Comparison of ENCODE assay signal across 30 cellular contexts in genomic region chr2:168780671-168781071, GRCh38. TPM values are rescaled to one million over a fixed set of nuclear protein-coding genes. Genes with fewer than 3 reads are reported as not detected.
DNase-seq lines count a peak whose midpoint lies in the region; ATAC-seq, FAIRE-seq and TF ChIP-seq lines count a peak whose summit lies in the region.
"Had no signal": no experiment of that assay in that cellular context is flagged by ENCODE, and none has a peak within 500 bp of the region (broad histone marks: within the 10 kb centered on the region; RNA-seq: fewer than 3 reads in every experiment).

No MANE protein-coding gene starts in this region.

- DNase-seq in GM23338 (ENCODE audit: low spot score), result no peak
- DNase-seq in bronchial epithelial cell (ENCODE audit: low read depth), result peak; percentile 55
- no peak for DNase-seq in mesenchymal stem cell
- no peak for DNase-seq in occipital lobe (lab: John Stamatoyannopoulos, UW)
- no peak for DNase-seq in central memory CD4-positive, alpha-beta T cell
- no peak for DNase-seq in mesendoderm
- DNase-seq: activated CD4-positive, alpha-beta memory T cell treated with anti-CD3 and anti-CD28 coated beads, Interleukin-2, amount 10 ng/mL, durations not matched to agents 7 days and 5 days; activated CD8-positive, alpha-beta memory T cell treated with anti-CD3 and anti-CD28 coated beads, Interleukin-2, amount 50 U/mL, for 48 hours; HCEC 1CT; naive B cell; NCI-H146; NCI-H510A; nucleus accumbens; retina; stimulated activated CD4-positive, alpha-beta T cell treated with anti-CD3 and anti-CD28 coated beads, Interleukin-2, amount 100 ng/mL, for 24 hours had no signal

- H3K18ac ChIP-seq in mesenchymal stem cell (ENCODE audit: low read depth in 1 of 2, low read length in 2 of 2), result no peak overlapping the region
- no peak overlapping the region for H3K18ac ChIP-seq in mesendoderm (ENCODE audit: low read length)

- H3K4me3 ChIP-seq in GM23338, result no peak overlapping the region
- H3K4me3 ChIP-seq in bronchial epithelial cell (ENCODE audit: low read depth, low read length), result no peak overlapping the region
- no peak overlapping the region for H3K4me3 ChIP-seq in gastroesophageal sphincter
- no peak overlapping the region for H3K4me3 ChIP-seq in mesenchymal stem cell (ENCODE audit: insufficient read depth in 1 of 2, low read depth in 1 of 2, low read length in 2 of 2)
- no peak overlapping the region for H3K4me3 ChIP-seq in mesendoderm (ENCODE audit: low read length)
- H3K4me3 ChIP-seq: cardiac muscle cell, SK-N-MC, smooth muscle cell, tibial nerve had no signal

- H4K91ac ChIP-seq in mesenchymal stem cell (ENCODE audit: low read length), result no peak overlapping the region

- H3K36me3 Mint-ChIP-seq in GM23338 (ENCODE audit: low read depth), result peaks cover 14% of the 10 kb centered on the region; the same call in 2 of the 3 replicates
- H3K36me3 Mint-ChIP-seq: activated naive CD4-positive, alpha-beta T cell treated with anti-CD3 and anti-CD28 coated beads, Interleukin-2, amount 50 U/mL, for 24 hours had no signal

- H3K23ac ChIP-seq in mesenchymal stem cell (ENCODE audit: low read length in 2 of 2) (no peak overlapping the region), mesendoderm (ENCODE audit: low read length) (no peak overlapping the region)

- peaks cover 0 to 5% (median 0%) of the 10 kb centered on the region in 3 donors for H3K9me3 ChIP-seq in gastroesophageal sphincter
- H3K9me3 ChIP-seq in mesenchymal stem cell (ENCODE audit: control insufficient read depth, low read length), result no peaks in the 10 kb centered on the region

- no peaks in the 10 kb centered on the region for H4K20me1 ChIP-seq in GM23338 (replicated peaks; ENCODE audit: insufficient read depth)

- H2BK15ac ChIP-seq in mesenchymal stem cell (ENCODE audit: low read depth, poor library complexity, severe bottlenecking) (no peak overlapping the region), mesendoderm (replicated peaks; ENCODE audit: low read depth) (no peak overlapping the region)

- H3K36me3 ChIP-seq in GM23338 (ENCODE audit: insufficient read depth) (no peaks in the 10 kb centered on the region), bronchial epithelial cell (ENCODE audit: control insufficient read depth, insufficient read depth, low read length) (no peaks in the 10 kb centered on the region), gastroesophageal sphincter (no peaks in the 10 kb centered on the region), mesenchymal stem cell (ENCODE audit: control insufficient read depth in 1 of 2, insufficient read depth in 2 of 2, low read depth in 1 of 2, low read length in 2 of 2) (no peaks in the 10 kb centered on the region), mesendoderm (ENCODE audit: control insufficient read depth, insufficient read depth, low read length) (no peaks in the 10 kb centered on the region)
- H3K36me3 ChIP-seq: cardiac muscle cell, tibial nerve had no signal

- H2AK5ac ChIP-seq in mesenchymal stem cell (ENCODE audit: low read length, severe bottlenecking), result no peak overlapping the region
- no peak overlapping the region for H2AK5ac ChIP-seq in mesendoderm (ENCODE audit: low read length)

- no peak overlapping the region for H2BK12ac ChIP-seq in mesenchymal stem cell (ENCODE audit: low read length in 2 of 2)

- H3K27me3 ChIP-seq in GM23338 (ENCODE audit: insufficient read depth) (no peaks in the 10 kb centered on the region), bronchial epithelial cell (ENCODE audit: control insufficient read depth, insufficient read depth, low read length) (no peaks in the 10 kb centered on the region), gastroesophageal sphincter (no peaks in the 10 kb centered on the region), mesenchymal stem cell (ENCODE audit: control insufficient read depth in 1 of 2, insufficient read depth in 1 of 2, low read length in 2 of 2) (no peaks in the 10 kb centered on the region), mesendoderm (ENCODE audit: insufficient read depth, low read length, poor library complexity) (no peaks in the 10 kb centered on the region)
- H3K27me3 ChIP-seq: cardiac muscle cell, tibial nerve had no signal

- H3K79me2 ChIP-seq in GM23338 (replicated peaks; ENCODE audit: insufficient read depth), result no peaks in the 10 kb centered on the region
- no peaks in the 10 kb centered on the region for H3K79me2 ChIP-seq in mesendoderm (ENCODE audit: control insufficient read depth, insufficient read depth, low read length)

- H3K56ac ChIP-seq in mesendoderm (ENCODE audit: low read length), result no peak overlapping the region

- H3K79me1 ChIP-seq in mesenchymal stem cell (replicated peaks; ENCODE audit: low read length, poor library complexity, severe bottlenecking), result no peaks in the 10 kb centered on the region
- H3K79me1 ChIP-seq in mesendoderm (ENCODE audit: low read length), result no peaks in the 10 kb centered on the region

- H3K27ac Mint-ChIP-seq in GM23338, result no peak overlapping the region
- H3K27ac Mint-ChIP-seq: activated CD4-positive, alpha-beta memory T cell treated with anti-CD3 and anti-CD28 coated beads, Interleukin-2, amount 10 ng/mL, durations not matched to agents 7 days and 5 days; activated naive CD4-positive, alpha-beta T cell treated with anti-CD3 and anti-CD28 coated beads, Interleukin-2, amount 50 U/mL, for 24 hours; activated T-helper 2 cell treated with anti-CD3 and anti-CD28 coated beads, Interferon-gamma antibody, Interleukin-2, Interleukin-4, amounts not matched to agents 10 μg/mL and 5 μg/mL and 100 μg/mL, durations not matched to agents 14 hours and 24 hours and 36 hours; dendritic cell treated with granulocyte-macrophage colony-stimulating factor and Interleukin-4, amounts not matched to agents 40 ng/mL and 50 ng/mL, for 4 days; naive B cell had no signal

- FAIRE-seq in bronchial epithelial cell (lab: Jason Lieb, UNC), result no peak
- FAIRE-seq: endometrium had no signal

- WGBS in gastroesophageal sphincter (ENCODE audit: low coverage in 1 of 2), 2 donors, result 50 to 57% methylated on average over 1 of the region's 1 CpG
- WGBS in mesenchymal stem cell, result 86% methylated on average over 1 of the region's 1 CpG
- no CpG with 5 or more reads among the region's 1 CpG for WGBS in mesendoderm (ENCODE audit: extremely low coverage, insufficient coverage, low lambda C conversion rate)

- H2AFZ ChIP-seq in GM23338 (no peak overlapping the region), mesenchymal stem cell (ENCODE audit: low read depth, low read length) (no peak overlapping the region)

- H3K9ac ChIP-seq in mesenchymal stem cell (ENCODE audit: low read length), result no peak overlapping the region
- H3K9ac ChIP-seq in mesendoderm (ENCODE audit: low read length), result no peak overlapping the region
- H3K9ac ChIP-seq: KMS-11 had no signal

- no peak overlapping the region for H4K5ac ChIP-seq in mesendoderm (ENCODE audit: low read length)

- TF ChIP-seq POLR2A in gastroesophageal sphincter (IDR thresholded peaks at IDR 0.05), result no peak

- no peak overlapping the region for H3K4ac ChIP-seq in mesenchymal stem cell (ENCODE audit: low read depth in 1 of 2, low read length in 2 of 2)
- no peak overlapping the region for H3K4ac ChIP-seq in mesendoderm (ENCODE audit: low read depth, low read length)

- H3F3A ChIP-seq in GM23338 (replicated peaks; ENCODE audit: low read depth), result no peaks in the 10 kb centered on the region

- H3K27ac ChIP-seq in GM23338 (ENCODE audit: low read depth), result no peak overlapping the region
- H3K27ac ChIP-seq in gastroesophageal sphincter, result peak overlapping the region in 1 of 4 donors; percentile 43
- H3K27ac ChIP-seq in mesenchymal stem cell (ENCODE audit: low read length, poor library complexity, severe bottlenecking), result peak overlapping the region; percentile 6
- no peak overlapping the region for H3K27ac ChIP-seq in mesendoderm (ENCODE audit: low read depth, low read length)
- H3K27ac ChIP-seq: cardiac muscle cell, KMS-11, SK-N-MC, tibial nerve had no signal

- H2BK120ac ChIP-seq in mesenchymal stem cell (ENCODE audit: low read depth, low read length) (no peak overlapping the region), mesendoderm (ENCODE audit: low read depth, low read length) (no peak overlapping the region)

- H3K4me3 Mint-ChIP-seq in GM23338, result no peak overlapping the region
- H3K4me3 Mint-ChIP-seq: activated CD4-positive, alpha-beta memory T cell treated with anti-CD3 and anti-CD28 coated beads, Interleukin-2, amount 10 ng/mL, durations not matched to agents 7 days and 5 days; activated naive CD4-positive, alpha-beta T cell treated with anti-CD3 and anti-CD28 coated beads, Interleukin-2, amount 50 U/mL, for 24 hours; dendritic cell treated with granulocyte-macrophage colony-stimulating factor and Interleukin-4, amounts not matched to agents 40 ng/mL and 50 ng/mL, for 4 days; naive B cell had no signal

- H3K9me2 ChIP-seq in GM23338 (ENCODE audit: insufficient read depth), result peaks cover 8% of the 10 kb centered on the region; the same call in 1 of the 2 replicates

- H3K4me1 ChIP-seq in GM23338 (ENCODE audit: insufficient read depth), result peaks cover 43% of the 10 kb centered on the region
- no peaks in the 10 kb centered on the region for H3K4me1 ChIP-seq in gastroesophageal sphincter
- H3K4me1 ChIP-seq in mesenchymal stem cell (ENCODE audit: control insufficient read depth, insufficient read depth, low read depth, low read length), result no peaks in the 10 kb centered on the region
- no peaks in the 10 kb centered on the region for H3K4me1 ChIP-seq in mesendoderm (ENCODE audit: control insufficient read depth, low read depth, low read length)
- H3K4me1 ChIP-seq: tibial nerve had no signal

- H3K4me2 ChIP-seq in GM23338 (peak overlapping the region; percentile 64), mesenchymal stem cell (ENCODE audit: low read length, poor library complexity, severe bottlenecking) (no peak overlapping the region), mesendoderm (ENCODE audit: low read length) (no peak overlapping the region)
- H3K4me2 ChIP-seq: KMS-11, smooth muscle cell had no signal

- H4K8ac ChIP-seq in mesenchymal stem cell (ENCODE audit: low read length) (no peak overlapping the region), mesendoderm (ENCODE audit: low read depth, low read length) (no peak overlapping the region)

- H3K27me3 Mint-ChIP-seq in GM23338 (ENCODE audit: insufficient read depth, low read depth, poor library complexity), result peaks cover 2% of the 10 kb centered on the region
- H3K27me3 Mint-ChIP-seq: activated CD4-positive, alpha-beta memory T cell treated with anti-CD3 and anti-CD28 coated beads, Interleukin-2, amount 10 ng/mL, durations not matched to agents 7 days and 5 days; activated naive CD4-positive, alpha-beta T cell treated with anti-CD3 and anti-CD28 coated beads, Interleukin-2, amount 50 U/mL, for 24 hours; dendritic cell treated with granulocyte-macrophage colony-stimulating factor and Interleukin-4, amounts not matched to agents 40 ng/mL and 50 ng/mL, for 4 days; naive B cell had no signal

- TF ChIP-seq EP300 in gastroesophageal sphincter (IDR thresholded peaks at IDR 0.05), result no peak

- H3K14ac ChIP-seq in mesenchymal stem cell (ENCODE audit: low read length in 2 of 2), result no peak overlapping the region

- ATAC-seq in GM23338 (no peak), gastroesophageal sphincter (peak; percentile 51), GM18868 (IDR thresholded peaks at IDR 0.05; ENCODE audit: unreplicated experiment) (no peak)
- ATAC-seq: activated CD4-positive, CD25-positive, alpha-beta regulatory T cell treated with anti-CD3 and anti-CD28 coated beads, Interleukin-2, amount 50 U/mL, for 24 hours had no signal

- peaks cover 5% of the 10 kb centered on the region; the same call in 2 of the 3 replicates for H3K9me3 Mint-ChIP-seq in GM23338
- H3K9me3 Mint-ChIP-seq: activated CD4-positive, alpha-beta memory T cell treated with anti-CD3 and anti-CD28 coated beads, Interleukin-2, amount 10 ng/mL, durations not matched to agents 7 days and 5 days; activated naive CD4-positive, alpha-beta T cell treated with anti-CD3 and anti-CD28 coated beads, Interleukin-2, amount 50 U/mL, for 24 hours; activated T-helper 2 cell treated with anti-CD3 and anti-CD28 coated beads, Interferon-gamma antibody, Interleukin-2, Interleukin-4, amounts not matched to agents 10 μg/mL and 5 μg/mL and 100 μg/mL, durations not matched to agents 14 hours and 24 hours and 36 hours had no signal

- TF ChIP-seq CTCF in GM23338 (conservative IDR thresholded peaks at IDR 0.05; ENCODE audit: low read depth in 2 of 2) (no peak), bronchial epithelial cell (IDR thresholded peaks at IDR 0.05; ENCODE audit: insufficient read depth, low read length, severe bottlenecking) (no peak), gastroesophageal sphincter (IDR thresholded peaks at IDR 0.05) (no peak)

- H2BK5ac ChIP-seq in mesenchymal stem cell (ENCODE audit: low read depth, low read length, poor library complexity, severe bottlenecking) (no peak overlapping the region), mesendoderm (ENCODE audit: low read length) (no peak overlapping the region)

- peaks cover 34% of the 10 kb centered on the region for H3K4me1 Mint-ChIP-seq in GM23338
- H3K4me1 Mint-ChIP-seq: activated CD4-positive, alpha-beta memory T cell treated with anti-CD3 and anti-CD28 coated beads, Interleukin-2, amount 10 ng/mL, durations not matched to agents 7 days and 5 days; activated naive CD4-positive, alpha-beta T cell treated with anti-CD3 and anti-CD28 coated beads, Interleukin-2, amount 50 U/mL, for 24 hours; naive B cell had no signal

RNA-seq across cellular contexts. Expression of gene NOSTRIN, which starts 21.8 kb away (rescaled TPM):
- total RNA-seq in GM23338 (2014; rRNA removed; shearing (Covaris generic)), result not detected in 2 replicates
- 0.92 and 1.8 TPM in 2 replicates for polyA plus RNA-seq in GM23338 (2016; fragmentation: Nextera tagmentation; extraction: Ambion mirVana)
- total RNA-seq in bronchial epithelial cell (0.26 and 0.64 TPM in 2 replicates), gastroesophageal sphincter (10 to 100 TPM; 12.5 to 22.5 (median 16.1) TPM), occipital lobe (3.9 TPM)
- polyA plus RNA-seq in mesenchymal stem cell (2013, experiment 1 of 2), result 2.6 TPM
- polyA plus RNA-seq in mesenchymal stem cell (2013, experiment 2 of 2), result 2.1 TPM
- polyA plus RNA-seq in mesendoderm (2013, experiment 1 of 2), result 0.01 TPM
- polyA plus RNA-seq in mesendoderm (2013, experiment 2 of 2), result 0.03 TPM
- total RNA-seq: activated CD4-positive, alpha-beta memory T cell treated with anti-CD3 and anti-CD28 coated beads, Interleukin-2, amount 10 ng/mL, durations not matched to agents 7 days and 5 days; activated T-helper 2 cell treated with anti-CD3 and anti-CD28 coated beads, Interferon-gamma antibody, Interleukin-2, Interleukin-4, amounts not matched to agents 10 μg/mL and 5 μg/mL and 100 μg/mL, durations not matched to agents 14 hours and 24 hours and 36 hours; G401; smooth muscle cell; T-helper 1 cell treated with Interleukin-12 subunit alpha and Interleukin-12 subunit beta and Interleukin-4 antibody, amounts not matched to agents 30 ng/mL and 1 ng/mL, for 36 hours had no signal
- polyA plus RNA-seq: BJ had no signal
